Comparison of ENCODE assay signal across 14 cellular contexts in genomic region chr6:75291744-75292143, GRCh38. TPM values are rescaled to one million over a fixed set of nuclear protein-coding genes. Genes with fewer than 3 reads are reported as not detected.
DNase-seq lines count a peak whose midpoint lies in the region; ATAC-seq and TF ChIP-seq lines count a peak whose summit lies in the region.
"Had no signal": no experiment of that assay in that cellular context is flagged by ENCODE, and none has a peak within 500 bp of the region (broad histone marks: within the 10 kb centered on the region; RNA-seq: fewer than 3 reads in every experiment).

No MANE protein-coding gene starts in this region.

- H4K20me1 ChIP-seq in MM.1S (ENCODE audit: insufficient read depth, low read length): no peaks in the 10 kb centered on the region
- H4K20me1 ChIP-seq: BLaER1 treated with 17β-estradiol and CSF1 and Interleukin-3, amounts not matched to agents 10 nM and 100 nM had no signal

- H2BK5ac ChIP-seq in trophoblast cell (ENCODE audit: low read depth, low read length, poor library complexity): peak overlapping the region; percentile 10

- no peaks in the 10 kb centered on the region for H3K36me3 ChIP-seq in right atrium auricular region
- H3K36me3 ChIP-seq in trophoblast cell (ENCODE audit: control insufficient read depth in 1 of 2, insufficient read depth in 2 of 2, low read length in 2 of 2): no peaks in the 10 kb centered on the region
- H3K36me3 ChIP-seq in tibial artery: no peaks in the 10 kb centered on the region
- H3K36me3 ChIP-seq in MM.1S (replicated peaks; ENCODE audit: insufficient read depth, low read length): no peaks in the 10 kb centered on the region
- H3K36me3 ChIP-seq in lower lobe of right lung: no peaks in the 10 kb centered on the region
- H3K36me3 ChIP-seq: HAP-1 had no signal

- no peak overlapping the region for H2AK5ac ChIP-seq in trophoblast cell (ENCODE audit: low read length)

- WGBS in trophoblast cell (ENCODE audit: extremely low coverage, insufficient coverage, insufficient read length): no CpG with 5 or more reads among the region's 1 CpG

- H3K18ac ChIP-seq in trophoblast cell (ENCODE audit: low read length): no peak overlapping the region

- H3F3A ChIP-seq in MM.1S (ENCODE audit: insufficient read depth, low read length): no peaks in the 10 kb centered on the region

- no peak overlapping the region for H4K91ac ChIP-seq in trophoblast cell (ENCODE audit: low read depth, low read length)

- ATAC-seq in left cardiac atrium (no peak), lower lobe of right lung (no peak)

- no peak overlapping the region for H3K14ac ChIP-seq in trophoblast cell (ENCODE audit: low read length)

- DNase-seq in right atrium auricular region (ENCODE audit: low spot score): no peak
- DNase-seq in left cardiac atrium: no peak
- DNase-seq in dorsolateral prefrontal cortex: no peak
- DNase-seq in trophoblast cell: no peak
- DNase-seq in tibial artery: no peak
- no peak for DNase-seq in MM.1S
- DNase-seq in hippocampal formation (lab: John Stamatoyannopoulos, UW): no peak
- no peak for DNase-seq in lower lobe of right lung
- DNase-seq: ACHN; CD4-positive, CD25-positive, alpha-beta regulatory T cell; DMS53; GF-D8 had no signal

- intact Hi-C loops in left cardiac atrium (cut with DNase I) (loop anchor here in 1 of 2 donors (10.0 kb wide), 1 partner anchor 223 kb away; no protein-coding TSS in a partner anchor), dorsolateral prefrontal cortex (cut with DNase I) (no loop called here), tibial artery (cut with DNase I; ENCODE audit: low total_unique reads) (loop anchor here (5.0 kb wide), 1 partner anchor 236 kb away; no protein-coding TSS in a partner anchor), lower lobe of right lung (cut with DNase I) (no loop called here)

- no peak overlapping the region for H2AFZ ChIP-seq in trophoblast cell (ENCODE audit: insufficient read depth, low read length, poor library complexity)
- H2AFZ ChIP-seq in MM.1S (ENCODE audit: low read length): no peak overlapping the region

- no peak overlapping the region for H4K8ac ChIP-seq in trophoblast cell (ENCODE audit: low read depth, low read length)

- H3K27me3 ChIP-seq in right atrium auricular region (no peaks in the 10 kb centered on the region), dorsolateral prefrontal cortex (no peaks in the 10 kb centered on the region), trophoblast cell (ENCODE audit: insufficient read depth, low read length) (no peaks in the 10 kb centered on the region), tibial artery (no peaks in the 10 kb centered on the region), MM.1S (replicated peaks; ENCODE audit: insufficient read depth, low read length) (no peaks in the 10 kb centered on the region), lower lobe of right lung (ENCODE audit: low read depth) (no peaks in the 10 kb centered on the region)
- H3K27me3 ChIP-seq: BLaER1 treated with 17β-estradiol and CSF1 and Interleukin-3, amounts not matched to agents 10 nM and 100 nM had no signal

- no peak overlapping the region for H3K23ac ChIP-seq in trophoblast cell (ENCODE audit: low read length)

- H3K9me3 ChIP-seq in right atrium auricular region: no peaks in the 10 kb centered on the region
- H3K9me3 ChIP-seq in trophoblast cell (ENCODE audit: insufficient read depth, low read depth, low read length): no peaks in the 10 kb centered on the region
- H3K9me3 ChIP-seq in tibial artery: no peaks in the 10 kb centered on the region
- H3K9me3 ChIP-seq in MM.1S (replicated peaks; ENCODE audit: insufficient read depth, low read length): no peaks in the 10 kb centered on the region
- H3K9me3 ChIP-seq in lower lobe of right lung: no peaks in the 10 kb centered on the region
- H3K9me3 ChIP-seq: BLaER1 treated with 17β-estradiol and CSF1 and Interleukin-3, amounts not matched to agents 10 nM and 100 nM; HAP-1 had no signal

- H4K12ac ChIP-seq in trophoblast cell (ENCODE audit: low read depth, low read length): no peak overlapping the region

- H3K9ac ChIP-seq in trophoblast cell (ENCODE audit: low read length): no peak overlapping the region
- no peak overlapping the region for H3K9ac ChIP-seq in MM.1S (ENCODE audit: low read length)
- H3K9ac ChIP-seq: BLaER1 treated with 17β-estradiol and CSF1 and Interleukin-3, amounts not matched to agents 10 nM and 100 nM had no signal

- peaks cover 0 to 26% of the 10 kb centered on the region in 2 donors for H3K4me1 ChIP-seq in right atrium auricular region
- peaks cover 4 to 12% of the 10 kb centered on the region in 2 experiments for H3K4me1 ChIP-seq in trophoblast cell (ENCODE audit: control insufficient read depth in 1 of 2, insufficient read depth in 2 of 2, low read length in 2 of 2)
- peaks cover 0 to 42% (median 8%) of the 10 kb centered on the region in 4 donors for H3K4me1 ChIP-seq in tibial artery
- no peaks in the 10 kb centered on the region for H3K4me1 ChIP-seq in MM.1S (ENCODE audit: low read length)
- H3K4me1 ChIP-seq in lower lobe of right lung: peaks cover 5% of the 10 kb centered on the region

- H3K4me2 ChIP-seq in trophoblast cell (ENCODE audit: low read length): peak overlapping the region; percentile 26
- H3K4me2 ChIP-seq in MM.1S (ENCODE audit: low read depth, low read length): no peak overlapping the region

- no peaks in the 10 kb centered on the region for H3K9me2 ChIP-seq in MM.1S (replicated peaks; ENCODE audit: insufficient read depth, low read length)

- TF ChIP-seq CTCF in right atrium auricular region (IDR thresholded peaks at IDR 0.05): no peak
- TF ChIP-seq CTCF in dorsolateral prefrontal cortex (IDR thresholded peaks at IDR 0.05 in 54 of 56, conservative IDR thresholded peaks at IDR 0.05 in 2 of 56; ENCODE audit: low read depth in 1 of 56, partially characterized antibody in 56 of 56): no peak
- no peak for TF ChIP-seq CTCF in tibial artery (IDR thresholded peaks at IDR 0.05)
- no peak for TF ChIP-seq CTCF in MM.1S (IDR thresholded peaks at IDR 0.05; ENCODE audit: low read length)
- TF ChIP-seq CTCF in lower lobe of right lung (IDR thresholded peaks at IDR 0.05): no peak

- H3K79me1 ChIP-seq in trophoblast cell (ENCODE audit: low read length): peaks cover 5% of the 10 kb centered on the region

- H3K27ac ChIP-seq in right atrium auricular region: peak overlapping the region; percentile 20 to 35
- peak overlapping the region in 52 of 59 donors; percentile 40 to 94 (median 87) for H3K27ac ChIP-seq in dorsolateral prefrontal cortex
- peak overlapping the region; percentile 31 for H3K27ac ChIP-seq in trophoblast cell (ENCODE audit: low read depth, low read length)
- peak overlapping the region; percentile 58 to 65 for H3K27ac ChIP-seq in tibial artery
- no peak overlapping the region for H3K27ac ChIP-seq in MM.1S (ENCODE audit: low read length)
- no peak overlapping the region for H3K27ac ChIP-seq in lower lobe of right lung
- H3K27ac ChIP-seq: BLaER1 treated with 17β-estradiol and CSF1 and Interleukin-3, amounts not matched to agents 10 nM and 100 nM had no signal

- H3K79me2 ChIP-seq in trophoblast cell (ENCODE audit: control insufficient read depth, insufficient read depth, low read length, poor library complexity): peaks cover 1% of the 10 kb centered on the region
- H3K79me2 ChIP-seq in MM.1S (ENCODE audit: low read length): no peaks in the 10 kb centered on the region

- H3K4ac ChIP-seq in trophoblast cell (ENCODE audit: low read depth, low read length): no peak overlapping the region

- no peak overlapping the region for H3K4me3 ChIP-seq in right atrium auricular region
- H3K4me3 ChIP-seq in dorsolateral prefrontal cortex: no peak overlapping the region
- no peak overlapping the region for H3K4me3 ChIP-seq in trophoblast cell (ENCODE audit: low read depth, low read length)
- H3K4me3 ChIP-seq in tibial artery: no peak overlapping the region
- no peak overlapping the region for H3K4me3 ChIP-seq in MM.1S (ENCODE audit: low read length)
- no peak overlapping the region for H3K4me3 ChIP-seq in lower lobe of right lung
- H3K4me3 ChIP-seq: BLaER1 treated with 17β-estradiol and CSF1 and Interleukin-3, amounts not matched to agents 10 nM and 100 nM; HAP-1 had no signal

- no peak overlapping the region for H2BK120ac ChIP-seq in trophoblast cell (ENCODE audit: insufficient read depth, low read length, poor library complexity)

- H2BK12ac ChIP-seq in trophoblast cell (ENCODE audit: low read length): no peak overlapping the region

RNA-seq across cellular contexts. Expression of gene TMEM30A, which starts 7.2 kb away (rescaled TPM):
- total RNA-seq in right atrium auricular region: 10 to 100 TPM; 45.6 to 47.3 TPM
- 10 to 100 TPM; 55.2 to 82.8 TPM for total RNA-seq in left cardiac atrium
- 100 to 1,000 TPM; 110 to 237 (median 190) TPM for total RNA-seq in dorsolateral prefrontal cortex
- polyA plus RNA-seq in trophoblast cell (2013): 84.0 and 85.1 TPM in 2 replicates
- total RNA-seq in lower lobe of right lung: 178 TPM

RNA-seq across cellular contexts. Expression of gene COX7A2, which starts 48.1 kb away (rescaled TPM):
- total RNA-seq in right atrium auricular region (1,000 to 10,000 TPM in 1 of 2 donors, 100 to 1,000 TPM in 1; 647 to 2,028 TPM), left cardiac atrium (100 to 1,000 TPM; 689 to 799 TPM), dorsolateral prefrontal cortex (100 to 1,000 TPM; 186 to 540 (median 369) TPM), lower lobe of right lung (267 TPM)
- polyA plus RNA-seq in trophoblast cell (2013): 835 and 927 TPM in 2 replicates

Comparison
In these comparisons a context has a peak if more than half of its experiments do, and no peak if none do; other contexts are left out.
1. H3K27ac ChIP-seq: peak in right atrium auricular region (2 of 2), dorsolateral prefrontal cortex (52 of 59), trophoblast cell (single experiment) and tibial artery (2 of 2); none in MM.1S (single experiment) and lower lobe of right lung (single experiment).